Comparison of ENCODE assay signal across 10 cellular contexts in the genomic region with DNA sequence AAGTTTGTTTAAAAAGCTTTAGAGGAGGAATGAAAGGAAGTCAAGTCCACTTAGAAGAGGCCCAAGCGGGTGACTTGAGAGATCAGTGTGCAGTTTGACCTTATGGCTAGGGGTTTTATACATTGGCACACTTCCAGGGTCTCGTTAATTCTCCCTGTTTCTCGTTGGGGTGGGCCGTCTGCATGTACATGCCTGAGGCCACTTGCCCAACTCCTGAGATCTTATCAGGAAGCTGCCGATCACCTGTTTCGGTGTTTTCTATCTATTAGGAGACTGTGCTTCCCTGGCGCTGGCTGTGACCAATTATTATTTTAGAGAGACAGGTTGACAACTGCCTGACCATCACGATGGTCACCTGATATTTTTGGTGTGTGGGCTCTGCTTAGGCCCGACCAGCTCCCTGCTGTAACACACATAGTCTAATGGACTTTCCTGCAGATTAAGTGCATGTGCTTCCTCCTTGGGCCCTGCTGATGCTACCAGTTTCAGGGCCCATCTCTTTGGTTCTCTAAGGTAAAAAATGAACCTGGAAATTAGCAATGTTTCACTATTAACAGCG. TPM values are rescaled to one million over a fixed set of nuclear protein-coding genes. Genes with fewer than 3 reads are reported as not detected.
DNase-seq lines count a peak whose midpoint lies in the region; ATAC-seq and TF ChIP-seq lines count a peak whose summit lies in the region.
"Had no signal": no experiment of that assay in that cellular context is flagged by ENCODE, and none has a peak within 500 bp of the region (broad histone marks: within the 10 kb centered on the region; RNA-seq: fewer than 3 reads in every experiment).

No MANE protein-coding gene starts in this region.

- H3K4me3 Mint-ChIP-seq in memory B cell, result no peak overlapping the region
- H3K4me3 Mint-ChIP-seq: naive B cell had no signal

- no peak for TF ChIP-seq CTCF in Peyer's patch (IDR thresholded peaks at IDR 0.05)

- no peaks in the 10 kb centered on the region for H3K4me1 ChIP-seq in Peyer's patch
- H3K4me1 ChIP-seq in effector memory CD4-positive, alpha-beta T cell (ENCODE audit: control insufficient read depth, insufficient read depth, low read length, poor library complexity, severe bottlenecking), result no peaks in the 10 kb centered on the region

- no peaks in the 10 kb centered on the region for H3K27me3 Mint-ChIP-seq in memory B cell
- H3K27me3 Mint-ChIP-seq: naive B cell had no signal

- peak overlapping the region in 3 of 4 donors; percentile 39 to 68 (median 52) for H3K27ac ChIP-seq in Peyer's patch
- no peak overlapping the region for H3K27ac ChIP-seq in effector memory CD4-positive, alpha-beta T cell (ENCODE audit: insufficient read depth, low read length, poor library complexity, severe bottlenecking)

- no peak overlapping the region for H3K4me3 ChIP-seq in Peyer's patch
- H3K4me3 ChIP-seq in effector memory CD4-positive, alpha-beta T cell (ENCODE audit: insufficient read depth, low read depth, low read length, poor library complexity, severe bottlenecking), result no peak overlapping the region

- TF ChIP-seq POLR2A in Peyer's patch (IDR thresholded peaks at IDR 0.05), result no peak

- peaks cover 4% of the 10 kb centered on the region for H3K36me3 Mint-ChIP-seq in memory B cell

- H3K27me3 ChIP-seq in Peyer's patch, result no peaks in the 10 kb centered on the region
- H3K27me3 ChIP-seq in effector memory CD4-positive, alpha-beta T cell (replicated peaks; ENCODE audit: control insufficient read depth, insufficient read depth, low read length, poor library complexity, severe bottlenecking), result no peaks in the 10 kb centered on the region

- H3K9me3 Mint-ChIP-seq in memory B cell, result peaks cover 1% of the 10 kb centered on the region

- no peaks in the 10 kb centered on the region for H3K36me3 ChIP-seq in Peyer's patch
- no peaks in the 10 kb centered on the region for H3K36me3 ChIP-seq in effector memory CD4-positive, alpha-beta T cell (ENCODE audit: control insufficient read depth, insufficient read depth, low read length)

- H3K27ac Mint-ChIP-seq in memory B cell, result peak overlapping the region; percentile 82

- peaks cover 0 to 4% (median 0%) of the 10 kb centered on the region in 4 donors for H3K9me3 ChIP-seq in Peyer's patch
- H3K9me3 ChIP-seq in effector memory CD4-positive, alpha-beta T cell (ENCODE audit: control insufficient read depth, low read length), result no peaks in the 10 kb centered on the region

- peaks cover 15% of the 10 kb centered on the region for H3K4me1 Mint-ChIP-seq in memory B cell

- ATAC-seq in GM19351 (IDR thresholded peaks at IDR 0.05; ENCODE audit: unreplicated experiment), result peak; percentile 29
- ATAC-seq in HG02852 (IDR thresholded peaks at IDR 0.05; ENCODE audit: unreplicated experiment), result peak; percentile 36
- ATAC-seq in memory B cell (ENCODE audit: low read depth), result peak; percentile 31
- ATAC-seq: PC-3 had no signal

- no peak for DNase-seq in Peyer's patch
- DNase-seq in memory B cell (ENCODE audit: low spot score in 2 of 2), result no peak
- DNase-seq in effector memory CD4-positive, alpha-beta T cell, result no peak
- DNase-seq in inferior parietal cortex (ENCODE audit: extremely low spot score), result no peak
- no peak for DNase-seq in NCI-H69 (lab: John Stamatoyannopoulos, UW)
- DNase-seq in dedifferentiated amniotic fluid mesenchymal stem cell (ENCODE audit: extremely low spot score), result no peak
- DNase-seq: naive B cell had no signal

RNA-seq across cellular contexts. Expression of a gene that starts 31.0 kb away (rescaled TPM):
- total RNA-seq in Peyer's patch, result 10 to 100 TPM; 12.4 to 32.2 (median 16.2) TPM
